18 cellular contexts compared by ENCODE assay signal in genomic region chr14:61934385-61934784, GRCh38.
A peak's percentile ranks its signal among the peaks of the same experiment; 100 is the strongest.
DNase-seq lines count a peak whose midpoint lies in the region; ATAC-seq, FAIRE-seq and TF ChIP-seq lines count a peak whose summit lies in the region.
"Had no signal": no experiment of that assay in that cellular context is flagged by ENCODE, and none has a peak within 500 bp of the region (broad histone marks: within the 10 kb centered on the region; RNA-seq: fewer than 3 reads in every experiment).

No MANE protein-coding gene starts in this region.

- H3K4me1 ChIP-seq in Peyer's patch, result no peaks in the 10 kb centered on the region
- H3K4me1 ChIP-seq: HAP-1, transverse colon had no signal

- TF ChIP-seq CTCF in HFFc6 (IDR thresholded peaks at IDR 0.05) (no peak), kidney epithelial cell (IDR thresholded peaks at IDR 0.05; ENCODE audit: insufficient read depth, low read length, poor library complexity, severe bottlenecking) (no peak), Peyer's patch (IDR thresholded peaks at IDR 0.05) (no peak)

- DNase-seq in Daoy (ENCODE audit: low read depth) (peak; percentile 85), HFFc6 (peak; percentile 98), astrocyte of the hippocampus (ENCODE audit: low read depth, low spot score) (peak; percentile 61), kidney epithelial cell (ENCODE audit: low read depth) (peak; percentile 32), H54 (ENCODE audit: insufficient read length, low spot score) (no peak), Peyer's patch (no peak)
- DNase-seq: activated CD4-positive, alpha-beta T cell treated with anti-CD3 and anti-CD28 coated beads, Interleukin-2, amount 10 ng/mL, durations not matched to agents 24 days and 14 days; activated naive CD4-positive, alpha-beta T cell treated with Interleukin-2 at 50 U/mL for 16 hours; dermis blood vessel endothelial cell; DMS 273 treated with DMSO at 0.1 percent for 48 hours; left colon; NCI-H187 treated with DMSO at 0.1 percent for 48 hours; nephron progenitor cell; transverse colon had no signal

- peak overlapping the region; percentile 81 for H3K27ac Mint-ChIP-seq in HFFc6
- H3K27ac Mint-ChIP-seq: activated CD4-positive, alpha-beta T cell treated with anti-CD3 and anti-CD28 coated beads, Interleukin-2, amount 10 ng/mL, durations not matched to agents 24 days and 14 days; nephron progenitor cell had no signal

- H3K36me3 ChIP-seq in kidney epithelial cell (ENCODE audit: control insufficient read depth, insufficient read depth, low read length) (no peaks in the 10 kb centered on the region), Peyer's patch (no peaks in the 10 kb centered on the region)
- H3K36me3 ChIP-seq: HAP-1, transverse colon had no signal

- TF ChIP-seq POLR2A in H54 (IDR thresholded peaks at IDR 0.05; ENCODE audit: low read depth, low read length), result no peak
- no peak for TF ChIP-seq POLR2A in Peyer's patch (IDR thresholded peaks at IDR 0.05)

- peaks cover 70% of the 10 kb centered on the region for H3K4me1 Mint-ChIP-seq in HFFc6 (ENCODE audit: low read depth)
- H3K4me1 Mint-ChIP-seq: activated CD4-positive, alpha-beta T cell treated with anti-CD3 and anti-CD28 coated beads, Interleukin-2, amount 10 ng/mL, durations not matched to agents 24 days and 14 days had no signal

- 0 out of 2 replicates have a peak, but pooled peaks cover 19% of the 10 kb centered on the region for H3K36me3 Mint-ChIP-seq in HFFc6 (ENCODE audit: low read depth)

- H3K9me3 Mint-ChIP-seq in HFFc6, result no peaks in the 10 kb centered on the region
- H3K9me3 Mint-ChIP-seq: activated CD4-positive, alpha-beta T cell treated with anti-CD3 and anti-CD28 coated beads, Interleukin-2, amount 10 ng/mL, durations not matched to agents 24 days and 14 days; nephron progenitor cell had no signal

- H3K9me3 ChIP-seq in Peyer's patch, result no peaks in the 10 kb centered on the region
- H3K9me3 ChIP-seq: HAP-1, transverse colon had no signal

- H3K4me3 ChIP-seq in kidney epithelial cell (ENCODE audit: low read depth, low read length) (no peak overlapping the region), Peyer's patch (no peak overlapping the region)
- H3K4me3 ChIP-seq: GM12878, HAP-1, skin epidermis, transverse colon had no signal

- H3K27me3 ChIP-seq in kidney epithelial cell (ENCODE audit: control insufficient read depth, insufficient read depth, low read length) (no peaks in the 10 kb centered on the region), Peyer's patch (no peaks in the 10 kb centered on the region)
- H3K27me3 ChIP-seq: transverse colon had no signal

- H3K27ac ChIP-seq in Peyer's patch, result no peak overlapping the region
- H3K27ac ChIP-seq: skin epidermis, transverse colon had no signal

- FAIRE-seq in H54 (lab: Jason Lieb, UNC), result no peak
- FAIRE-seq: GM12878 had no signal

- ATAC-seq in HG03025 (IDR thresholded peaks at IDR 0.05; ENCODE audit: low FRiP score, unreplicated experiment), result no peak
- ATAC-seq: GM12878, left colon had no signal

- no peaks in the 10 kb centered on the region for H3K27me3 Mint-ChIP-seq in HFFc6 (ENCODE audit: insufficient read depth)

- no peak overlapping the region; the same call in 1 of the 2 replicates for H3K4me3 Mint-ChIP-seq in HFFc6
- H3K4me3 Mint-ChIP-seq: activated CD4-positive, alpha-beta T cell treated with anti-CD3 and anti-CD28 coated beads, Interleukin-2, amount 10 ng/mL, durations not matched to agents 24 days and 14 days; nephron progenitor cell had no signal

Comparison
In these comparisons a context has a peak if more than half of its experiments do, and no peak if none do; other contexts are left out.
1. DNase-seq: peak in Daoy (single experiment), HFFc6 (single experiment), astrocyte of the hippocampus (single experiment) and kidney epithelial cell (single experiment); none in H54 (single experiment) and Peyer's patch (0 of 3).